8 cellular contexts compared by ENCODE assay signal in genomic region chr1:166840309-166841302, GRCh38. TPM values are rescaled to one million over a fixed set of nuclear protein-coding genes. Genes with fewer than 3 reads are reported as not detected.
DNase-seq lines count a peak whose midpoint lies in the region; ATAC-seq and TF ChIP-seq lines count a peak whose summit lies in the region.

No MANE protein-coding gene starts in this region.

- H3K27me3 Mint-ChIP-seq in brain: no peaks in the 10 kb centered on the region

- peak overlapping the region; percentile 69 for H3K4me3 ChIP-seq in AG10803 (ENCODE audit: low read length)

- H3K27me3 ChIP-seq in layer of hippocampus (ENCODE audit: control insufficient read depth, insufficient read depth, low read length): no peaks in the 10 kb centered on the region

- H3K27ac ChIP-seq in KOPT-K1 (ENCODE audit: low read depth, low read length, poor library complexity, severe bottlenecking) (peak overlapping the region; percentile 81), layer of hippocampus (ENCODE audit: low read depth, low read length) (peak overlapping the region; percentile 66), temporal lobe (ENCODE audit: low read depth, low read length) (peak overlapping the region; percentile 72)

- H3K9me3 ChIP-seq in KOPT-K1 (ENCODE audit: insufficient read depth, low read length, poor library complexity, severe bottlenecking): no peaks in the 10 kb centered on the region

- TF ChIP-seq CTCF in AG10803 (conservative IDR thresholded peaks at IDR 0.05; ENCODE audit: low read length) (no peak), brain (conservative IDR thresholded peaks at IDR 0.05) (peak in 1 of 2 experiments; percentile 8)

- H3K9me3 Mint-ChIP-seq in brain: no peaks in the 10 kb centered on the region

- H3K36me3 Mint-ChIP-seq in brain: peaks cover 45% of the 10 kb centered on the region

- H3K27ac Mint-ChIP-seq in brain: peak overlapping the region; percentile 75 to 97 (median 92)

- peak overlapping the region; percentile 86 to 92 (median 90) for H3K4me3 Mint-ChIP-seq in brain

- DNase-seq in AG10803 (ENCODE audit: low read depth) (peak; percentile 35), kidney glomerular epithelial cell (lab: John Stamatoyannopoulos, UW) (no peak), DMS114 treated with DMSO at 0.1 percent for 48 hours (lab: John Stamatoyannopoulos, UW; ENCODE audit: unreplicated experiment) (no peak)

- no peak for ATAC-seq in GM21390 (IDR thresholded peaks at IDR 0.05; ENCODE audit: unreplicated experiment)

- peaks cover 50% of the 10 kb centered on the region for H3K36me3 ChIP-seq in KOPT-K1 (ENCODE audit: insufficient read depth, low read length)

- H3K4me1 Mint-ChIP-seq in brain: peaks cover 68% of the 10 kb centered on the region

RNA-seq across cellular contexts. Expression of gene POGK, which starts 1.3 kb away (rescaled TPM):
- polyA plus RNA-seq in brain (ENCODE audit: insufficient read depth, low read depth, low replicate concordance): 39.1 TPM
- 48.9 TPM for total RNA-seq in temporal lobe

RNA-seq across cellular contexts. Expression of gene TADA1, which starts 35.5 kb away (rescaled TPM):
- polyA plus RNA-seq in brain (ENCODE audit: insufficient read depth, low read depth, low replicate concordance): 16.7 TPM
- total RNA-seq in temporal lobe: 37.1 TPM
